In genomic region chr12:125983784-125984510, GRCh38 we compare ENCODE assay signal across 9 cellular contexts.
A peak's percentile ranks its signal among the peaks of the same experiment; 100 is the strongest.
DNase-seq lines count a peak whose midpoint lies in the region; ATAC-seq and TF ChIP-seq lines count a peak whose summit lies in the region.
"Had no signal": no experiment of that assay in that cellular context is flagged by ENCODE, and none has a peak within 500 bp of the region (broad histone marks: within the 10 kb centered on the region; RNA-seq: fewer than 3 reads in every experiment).

No MANE protein-coding gene starts in this region.

- TF ChIP-seq POLR2A in Peyer's patch (IDR thresholded peaks at IDR 0.05): no peak

- peak overlapping the region; percentile 72 for H3K9ac ChIP-seq in neural cell (ENCODE audit: low read length)

- H2AFZ ChIP-seq in neural cell (ENCODE audit: low read depth, low read length): peak overlapping the region; percentile 30

- ATAC-seq in Right ventricle myocardium superior (ENCODE audit: poor library complexity) (peak; percentile 68), HG03095 (IDR thresholded peaks at IDR 0.05; ENCODE audit: unreplicated experiment) (no peak)

- intact Hi-C loops in Right ventricle myocardium superior (cut with DNase I): no loop called here

- H3K9me2 ChIP-seq in neural cell (ENCODE audit: insufficient read depth, low read length): no peaks in the 10 kb centered on the region

- POLR2A ChIA-PET in HEK293T (lab: Yijun Ruan, JAX): no interaction called here

- TF ChIP-seq CTCF in BE2C (IDR thresholded peaks at IDR 0.05; ENCODE audit: low read depth, low read length) (no peak), Peyer's patch (IDR thresholded peaks at IDR 0.05) (no peak), neural cell (IDR thresholded peaks at IDR 0.05; ENCODE audit: poor library complexity, severe bottlenecking) (no peak)

- TF ChIP-seq RAD21 in neural cell (conservative IDR thresholded peaks at IDR 0.05): no peak

- no peaks in the 10 kb centered on the region for H3K4me1 ChIP-seq in BE2C
- no peaks in the 10 kb centered on the region for H3K4me1 ChIP-seq in Peyer's patch

- H3K9me3 ChIP-seq in BE2C (no peaks in the 10 kb centered on the region), Peyer's patch (no peaks in the 10 kb centered on the region), neural cell (ENCODE audit: low read length) (no peaks in the 10 kb centered on the region)

- H3K4me3 ChIP-seq in BE2C (ENCODE audit: low read depth, low read length) (peak overlapping the region; percentile 32), Peyer's patch (peak overlapping the region in 3 of 4 donors; percentile 29 to 50 (median 38)), neural cell (ENCODE audit: low read length) (peak overlapping the region; percentile 69)

- H3K27ac ChIP-seq in Peyer's patch: peak overlapping the region in 1 of 4 donors; percentile 74
- H3K27ac ChIP-seq in neural cell (ENCODE audit: low read length): peak overlapping the region; percentile 30

- DNase-seq in BE2C: no peak
- DNase-seq in Peyer's patch: peak in 1 of 3 donors; percentile 51
- DNase-seq in Right ventricle myocardium superior: peak; percentile 37
- DNase-seq in HEK293T (ENCODE audit: extremely low spot score): no peak
- no peak for DNase-seq in NCI-H1694 treated with DMSO at 0.1 percent for 48 hours (lab: John Stamatoyannopoulos, UW)
- DNase-seq in EL: no peak
- DNase-seq: CD4-positive, CD25-positive, alpha-beta regulatory T cell had no signal

- H3K27me3 ChIP-seq in BE2C (no peaks in the 10 kb centered on the region), Peyer's patch (no peaks in the 10 kb centered on the region), neural cell (ENCODE audit: insufficient read depth, low read depth, low read length) (no peaks in the 10 kb centered on the region)

- TF ChIP-seq EP300 in neural cell (conservative IDR thresholded peaks at IDR 0.05; ENCODE audit: poor library complexity, severe bottlenecking): no peak

- H3K36me3 ChIP-seq in BE2C: no peaks in the 10 kb centered on the region
- no peaks in the 10 kb centered on the region for H3K36me3 ChIP-seq in Peyer's patch
- no peaks in the 10 kb centered on the region for H3K36me3 ChIP-seq in neural cell (ENCODE audit: insufficient read depth, low read length)

- no peaks in the 10 kb centered on the region for H3K79me2 ChIP-seq in neural cell (replicated peaks; ENCODE audit: insufficient read depth, low read length)

- no peaks in the 10 kb centered on the region for H4K20me1 ChIP-seq in neural cell (ENCODE audit: insufficient read depth)

- H3K4me2 ChIP-seq in neural cell (ENCODE audit: low read length): peak overlapping the region; percentile 23

- no peaks in the 10 kb centered on the region for H3F3A ChIP-seq in neural cell (ENCODE audit: insufficient read depth, low read length, poor library complexity, severe bottlenecking)

- CTCF ChIA-PET in HEK293T (lab: Yijun Ruan, JAX): no interaction called here

TF ChIP-seq in neural cell, 6 proteins besides CTCF, POLR2A, EP300 and RAD21:
- TF ChIP-seq POLR2AphosphoS5 (IDR thresholded peaks at IDR 0.05): no peak
- TF ChIP-seq, protein P1, sequence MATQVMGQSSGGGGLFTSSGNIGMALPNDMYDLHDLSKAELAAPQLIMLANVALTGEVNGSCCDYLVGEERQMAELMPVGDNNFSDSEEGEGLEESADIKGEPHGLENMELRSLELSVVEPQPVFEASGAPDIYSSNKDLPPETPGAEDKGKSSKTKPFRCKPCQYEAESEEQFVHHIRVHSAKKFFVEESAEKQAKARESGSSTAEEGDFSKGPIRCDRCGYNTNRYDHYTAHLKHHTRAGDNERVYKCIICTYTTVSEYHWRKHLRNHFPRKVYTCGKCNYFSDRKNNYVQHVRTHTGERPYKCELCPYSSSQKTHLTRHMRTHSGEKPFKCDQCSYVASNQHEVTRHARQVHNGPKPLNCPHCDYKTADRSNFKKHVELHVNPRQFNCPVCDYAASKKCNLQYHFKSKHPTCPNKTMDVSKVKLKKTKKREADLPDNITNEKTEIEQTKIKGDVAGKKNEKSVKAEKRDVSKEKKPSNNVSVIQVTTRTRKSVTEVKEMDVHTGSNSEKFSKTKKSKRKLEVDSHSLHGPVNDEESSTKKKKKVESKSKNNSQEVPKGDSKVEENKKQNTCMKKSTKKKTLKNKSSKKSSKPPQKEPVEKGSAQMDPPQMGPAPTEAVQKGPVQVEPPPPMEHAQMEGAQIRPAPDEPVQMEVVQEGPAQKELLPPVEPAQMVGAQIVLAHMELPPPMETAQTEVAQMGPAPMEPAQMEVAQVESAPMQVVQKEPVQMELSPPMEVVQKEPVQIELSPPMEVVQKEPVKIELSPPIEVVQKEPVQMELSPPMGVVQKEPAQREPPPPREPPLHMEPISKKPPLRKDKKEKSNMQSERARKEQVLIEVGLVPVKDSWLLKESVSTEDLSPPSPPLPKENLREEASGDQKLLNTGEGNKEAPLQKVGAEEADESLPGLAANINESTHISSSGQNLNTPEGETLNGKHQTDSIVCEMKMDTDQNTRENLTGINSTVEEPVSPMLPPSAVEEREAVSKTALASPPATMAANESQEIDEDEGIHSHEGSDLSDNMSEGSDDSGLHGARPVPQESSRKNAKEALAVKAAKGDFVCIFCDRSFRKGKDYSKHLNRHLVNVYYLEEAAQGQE (IDR thresholded peaks at IDR 0.05; ENCODE audit: borderline replicate concordance): no peak
- TF ChIP-seq EZH2 (IDR thresholded peaks at IDR 0.05; ENCODE audit: borderline replicate concordance, insufficient read depth, low read length, poor library complexity, severe bottlenecking): no peak
- no peak for TF ChIP-seq SMC3 (conservative IDR thresholded peaks at IDR 0.05; ENCODE audit: poor library complexity)
- TF ChIP-seq MXI1 (conservative IDR thresholded peaks at IDR 0.05; ENCODE audit: poor library complexity, severe bottlenecking): no peak
- no peak for TF ChIP-seq TAF1 (IDR thresholded peaks at IDR 0.05; ENCODE audit: low read depth)

TF ChIP-seq in HEK293T, 16 proteins besides CTCF, POLR2A, EP300 and RAD21:
- TF ChIP-seq NFRKB (IDR thresholded peaks at IDR 0.05) (no peak), PKNOX1 (IDR thresholded peaks at IDR 0.05) (no peak), ELF4 (IDR thresholded peaks at IDR 0.05) (no peak), FOXK2 (IDR thresholded peaks at IDR 0.05) (no peak), CTBP1 (IDR thresholded peaks at IDR 0.05; ENCODE audit: borderline replicate concordance) (no peak), BHLHE40 (IDR thresholded peaks at IDR 0.05; ENCODE audit: borderline replicate concordance) (no peak), FOXM1 (IDR thresholded peaks at IDR 0.05; ENCODE audit: borderline replicate concordance) (no peak), SP1 (IDR thresholded peaks at IDR 0.05) (no peak), TARDBP (IDR thresholded peaks at IDR 0.05) (no peak), FOXA1 (IDR thresholded peaks at IDR 0.05) (no peak), ZNF384 (IDR thresholded peaks at IDR 0.05) (no peak), HDGF (IDR thresholded peaks at IDR 0.05; ENCODE audit: borderline replicate concordance) (no peak), LEF1 (IDR thresholded peaks at IDR 0.05; ENCODE audit: borderline replicate concordance) (no peak), ARNT (IDR thresholded peaks at IDR 0.05) (no peak), SUZ12 (IDR thresholded peaks at IDR 0.05) (no peak), L3MBTL2 (conservative IDR thresholded peaks at IDR 0.05) (no peak)
